Comparison of ENCODE assay signal across 33 cellular contexts in the genomic region with DNA sequence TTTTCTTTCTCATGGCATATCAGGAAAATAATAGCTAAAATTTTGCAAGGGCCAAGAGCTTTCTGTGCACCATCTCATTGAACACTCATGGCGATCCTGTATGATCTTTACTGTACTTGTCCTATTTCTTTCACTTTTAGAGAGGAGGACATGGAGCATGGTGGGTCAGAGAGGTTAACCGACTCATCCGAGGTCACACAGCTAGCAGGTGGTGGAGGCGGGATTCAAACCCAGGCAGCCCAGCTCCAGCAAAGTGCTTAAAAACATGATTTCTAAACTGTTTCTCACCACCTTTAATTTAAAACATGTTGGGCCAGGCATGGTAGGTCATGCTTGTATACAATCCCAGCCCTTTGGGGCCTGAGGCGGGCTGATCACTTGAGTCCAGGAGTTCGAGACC. TPM values are rescaled to one million over a fixed set of nuclear protein-coding genes. Genes with fewer than 3 reads are reported as not detected.
"Had no signal": no experiment of that assay in that cellular context is flagged by ENCODE, and none has a peak within 500 bp of the region (broad histone marks: within the 10 kb centered on the region; RNA-seq: fewer than 3 reads in every experiment).

No MANE protein-coding gene starts in this region.

- H3K36me3 ChIP-seq: SJSA1 had no signal

- DNase-seq: activated CD4-positive, alpha-beta memory T cell treated with anti-CD3 and anti-CD28 coated beads for 36 hours; activated CD4-positive, alpha-beta T cell treated with anti-CD3 and anti-CD28 coated beads, Interleukin-2, amount 50 U/mL, for 1 hour; activated naive CD4-positive, alpha-beta T cell treated with anti-CD3 and anti-CD28 coated beads, Interleukin-2, amount 10 ng/mL, durations not matched to agents 7 days and 5 days; activated naive CD8-positive, alpha-beta T cell treated with anti-CD3 and anti-CD28 coated beads, Interleukin-2, amount 50 U/mL, for 24 hours; activated T-cell treated with anti-CD3 and anti-CD28 coated beads, Interleukin-2, amount 50 U/mL, for 1 hour; activated T-cell treated with anti-CD3 and anti-CD28 coated beads, Interleukin-2, amount 50 U/mL, for 72 hours; anterior cingulate cortex; caudate nucleus; cerebellar nuclear complex; NCI-H1092 treated with DMSO at 0.1 percent for 48 hours; NCI-H1417; NCI-H146; NCI-H187; NCI-H2029 treated with DMSO at 0.1 percent for 48 hours; NCI-H2107; NCI-H2171; NCI-H510A; NCI-H526; NCI-H748 treated with DMSO at 0.1 percent for 48 hours; NK-92 treated with Interleukin-12 subunit alpha and Interleukin-12 subunit beta, amount 100 ng/mL, for 24 hours; PC-3; Peyer's patch; RPMI8226; SHP77 treated with DMSO at 0.1 percent for 48 hours; SK-N-SH had no signal

- ATAC-seq: activated naive CD8-positive, alpha-beta T cell treated with anti-CD3 and anti-CD28 coated beads, Interleukin-2, amount 50 U/mL, for 24 hours; activated T-cell treated with anti-CD3 and anti-CD28 coated beads, Interleukin-2, amount 50 U/mL, for 72 hours; PC-3 had no signal

- H3K9ac ChIP-seq: SK-N-SH had no signal

- H3K27ac ChIP-seq: Peyer's patch, SJSA1 had no signal

- H3K27me3 Mint-ChIP-seq: activated CD4-positive, alpha-beta memory T cell treated with anti-CD3 and anti-CD28 coated beads for 36 hours; activated naive CD8-positive, alpha-beta T cell had no signal

- H3K27ac Mint-ChIP-seq: activated CD4-positive, alpha-beta memory T cell treated with anti-CD3 and anti-CD28 coated beads for 36 hours; activated naive CD4-positive, alpha-beta T cell treated with anti-CD3 and anti-CD28 coated beads, Interleukin-2, amount 10 ng/mL, durations not matched to agents 7 days and 5 days; activated naive CD8-positive, alpha-beta T cell; activated naive CD8-positive, alpha-beta T cell treated with anti-CD3 and anti-CD28 coated beads, Interleukin-2, amount 50 U/mL, for 24 hours; activated T-cell treated with anti-CD3 and anti-CD28 coated beads, Interleukin-2, amount 50 U/mL, for 72 hours; activated T-helper 2 cell treated with anti-CD3 and anti-CD28 coated beads, Interferon-gamma antibody, Interleukin-2, Interleukin-4, amounts not matched to agents 10 μg/mL and 5 μg/mL and 100 μg/mL, durations not matched to agents 14 hours and 24 hours and 36 hours; brain; T-helper 1 cell treated with Interleukin-12 subunit alpha and Interleukin-12 subunit beta and Interleukin-4 antibody, amounts not matched to agents 30 μg/mL and 1 μg/mL, for 36 hours; T-helper 2 cell treated with Interferon-gamma antibody and Interleukin-4, amounts not matched to agents 5 μg/mL and 100 μg/mL, for 36 hours had no signal

- H3K4me3 ChIP-seq: Peyer's patch, SJSA1 had no signal

- H3K36me3 Mint-ChIP-seq: activated CD4-positive, alpha-beta memory T cell treated with anti-CD3 and anti-CD28 coated beads for 36 hours; activated naive CD4-positive, alpha-beta T cell treated with anti-CD3 and anti-CD28 coated beads, Interleukin-2, amount 10 ng/mL, durations not matched to agents 7 days and 5 days; activated naive CD8-positive, alpha-beta T cell; brain had no signal

- H3K4me1 ChIP-seq: SJSA1 had no signal

- H3K27me3 ChIP-seq: Peyer's patch, SJSA1 had no signal

- H3K9me3 Mint-ChIP-seq: activated CD4-positive, alpha-beta memory T cell treated with anti-CD3 and anti-CD28 coated beads for 36 hours; activated naive CD4-positive, alpha-beta T cell treated with anti-CD3 and anti-CD28 coated beads, Interleukin-2, amount 10 ng/mL, durations not matched to agents 7 days and 5 days; activated naive CD8-positive, alpha-beta T cell treated with anti-CD3 and anti-CD28 coated beads, Interleukin-2, amount 50 U/mL, for 24 hours; activated T-cell treated with anti-CD3 and anti-CD28 coated beads, Interleukin-2, amount 50 U/mL, for 72 hours; activated T-helper 2 cell treated with anti-CD3 and anti-CD28 coated beads, Interferon-gamma antibody, Interleukin-2, Interleukin-4, amounts not matched to agents 10 μg/mL and 5 μg/mL and 100 μg/mL, durations not matched to agents 14 hours and 24 hours and 36 hours; T-helper 1 cell treated with Interleukin-12 subunit alpha and Interleukin-12 subunit beta and Interleukin-4 antibody, amounts not matched to agents 30 μg/mL and 1 μg/mL, for 36 hours; T-helper 2 cell treated with Interferon-gamma antibody and Interleukin-4, amounts not matched to agents 5 μg/mL and 100 μg/mL, for 36 hours had no signal

- H3K9me3 ChIP-seq: Peyer's patch, SJSA1, SK-N-SH had no signal

- H3K4me3 Mint-ChIP-seq: activated CD4-positive, alpha-beta memory T cell treated with anti-CD3 and anti-CD28 coated beads for 36 hours; activated naive CD4-positive, alpha-beta T cell treated with anti-CD3 and anti-CD28 coated beads, Interleukin-2, amount 10 ng/mL, durations not matched to agents 7 days and 5 days; activated naive CD8-positive, alpha-beta T cell; activated naive CD8-positive, alpha-beta T cell treated with anti-CD3 and anti-CD28 coated beads, Interleukin-2, amount 50 U/mL, for 24 hours; activated T-cell treated with anti-CD3 and anti-CD28 coated beads, Interleukin-2, amount 50 U/mL, for 72 hours; brain; T-helper 1 cell treated with Interleukin-12 subunit alpha and Interleukin-12 subunit beta and Interleukin-4 antibody, amounts not matched to agents 30 μg/mL and 1 μg/mL, for 36 hours; T-helper 2 cell treated with Interferon-gamma antibody and Interleukin-4, amounts not matched to agents 5 μg/mL and 100 μg/mL, for 36 hours had no signal

- H3K4me1 Mint-ChIP-seq: activated naive CD4-positive, alpha-beta T cell treated with anti-CD3 and anti-CD28 coated beads, Interleukin-2, amount 10 ng/mL, durations not matched to agents 7 days and 5 days; activated naive CD8-positive, alpha-beta T cell treated with anti-CD3 and anti-CD28 coated beads, Interleukin-2, amount 50 U/mL, for 24 hours had no signal

RNA-seq across cellular contexts. Expression of a gene that starts 25.8 kb away (rescaled TPM):
- total RNA-seq: activated CD4-positive, alpha-beta memory T cell treated with anti-CD3 and anti-CD28 coated beads for 36 hours; activated T-cell treated with anti-CD3 and anti-CD28 coated beads, Interleukin-2, amount 50 U/mL, for 72 hours; activated T-helper 2 cell treated with anti-CD3 and anti-CD28 coated beads, Interferon-gamma antibody, Interleukin-2, Interleukin-4, amounts not matched to agents 10 μg/mL and 5 μg/mL and 100 μg/mL, durations not matched to agents 14 hours and 24 hours and 36 hours; bronchial epithelial cell; M059J; Peyer's patch; SJSA1 had no signal
- polyA plus RNA-seq: SK-N-SH had no signal

RNA-seq across cellular contexts. Expression of a gene that starts 53.5 kb away (rescaled TPM):
- total RNA-seq: M059J had no signal
